16 cellular contexts compared by ENCODE assay signal in the genomic region with DNA sequence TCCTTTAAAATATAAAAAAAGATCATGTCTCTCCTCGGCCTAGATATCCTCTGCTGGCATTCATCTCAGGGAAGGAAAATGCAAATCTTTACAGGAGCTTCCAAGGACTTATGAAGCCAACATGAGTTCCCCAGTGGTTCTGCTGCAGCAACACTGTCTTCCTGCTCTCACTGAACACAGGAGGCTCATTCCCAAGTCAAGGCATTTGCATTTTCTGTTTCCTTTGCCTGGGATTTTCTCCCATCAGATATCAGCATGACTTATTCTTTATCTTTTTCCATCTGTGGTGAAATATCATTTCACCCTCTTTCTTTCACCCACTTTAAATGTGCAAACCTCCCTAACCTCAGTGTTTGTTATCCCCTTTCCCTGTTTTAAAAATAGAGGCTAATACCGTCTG.
"Had no signal": no experiment of that assay in that cellular context is flagged by ENCODE, and none has a peak within 500 bp of the region (broad histone marks: within the 10 kb centered on the region; RNA-seq: fewer than 3 reads in every experiment).

No MANE protein-coding gene starts in this region.

- H3K4me3 ChIP-seq: heart right ventricle, mucosa of descending colon, right atrium auricular region, tibial nerve, vagina had no signal

- ATAC-seq: heart right ventricle; left lobe of liver; mucosa of descending colon; naive thymus-derived CD4-positive, alpha-beta T cell; stimulated activated memory B cell treated with anti-CD40 and anti-IgM and Interleukin-4, amounts not matched to agents 10 μg/mL and 1 μg/mL and 100 μg/mL, for 72 hours had no signal

- DNase-seq: activated CD4-positive, alpha-beta T cell treated with anti-CD3 and anti-CD28 coated beads, Interleukin-2, amount 50 U/mL, for 4 hours; activated CD4-positive, CD25-positive, alpha-beta regulatory T cell treated with anti-CD3 and anti-CD28 coated beads, Interleukin-2, amount 50 U/mL, for 72 hours; activated naive CD4-positive, alpha-beta T cell treated with anti-CD3 and anti-CD28 coated beads, Interleukin-2, amount 50 U/mL, for 16 hours; activated T-cell treated with anti-CD3 and anti-CD28 coated beads, Interleukin-2, amount 50 U/mL, for 1 hour; amniotic stem cell; cortex of kidney; effector CD8-positive, alpha-beta T cell; heart right ventricle; mucosa of descending colon; naive thymus-derived CD4-positive, alpha-beta T cell; stimulated activated CD4-positive, alpha-beta T cell treated with anti-CD3 and anti-CD28 coated beads, Interleukin-2, amount 100 ng/mL, for 48 hours had no signal
